In the genomic region with DNA sequence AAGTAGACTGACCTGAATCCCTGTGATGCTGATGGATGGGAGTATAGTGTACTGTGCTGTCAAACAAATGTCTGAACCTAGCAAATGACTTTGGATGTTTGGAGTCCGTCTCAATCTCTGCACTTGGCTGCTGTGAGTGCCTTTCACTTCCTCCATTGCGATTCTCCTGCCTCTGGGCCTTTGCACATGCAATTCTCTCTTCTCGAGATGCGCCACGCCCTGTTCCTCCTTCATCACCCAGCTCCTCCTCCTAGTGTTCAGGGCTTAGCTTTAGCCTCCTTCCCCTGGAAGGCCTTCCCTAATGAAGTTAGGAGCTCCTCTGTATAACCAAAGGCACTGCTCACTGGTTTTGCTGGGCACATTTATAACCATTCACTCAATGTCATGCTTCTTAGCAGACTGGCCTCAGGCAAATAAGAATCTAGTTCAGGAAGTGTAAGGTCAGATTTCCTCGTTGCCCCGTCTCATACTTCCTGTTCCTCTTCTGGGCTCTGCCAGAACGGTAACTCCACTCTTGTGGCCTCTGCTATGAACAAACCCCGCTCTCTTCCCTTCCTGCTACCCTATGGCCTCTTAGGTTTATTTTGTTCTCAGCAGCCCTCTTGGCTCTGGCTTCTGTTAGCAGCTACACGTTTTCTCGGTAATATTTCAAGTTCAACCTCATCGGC, we compare ENCODE assay signal across 13 cellular contexts.
DNase-seq lines count a peak whose midpoint lies in the region; ATAC-seq and TF ChIP-seq lines count a peak whose summit lies in the region.
"Had no signal": no experiment of that assay in that cellular context is flagged by ENCODE, and none has a peak within 500 bp of the region (broad histone marks: within the 10 kb centered on the region; RNA-seq: fewer than 3 reads in every experiment).

No MANE protein-coding gene starts in this region.

- TF ChIP-seq POLR2A in upper lobe of left lung (IDR thresholded peaks at IDR 0.05) = no peak

- H3K4me2 ChIP-seq in smooth muscle cell = no peak overlapping the region

- H3K4me1 ChIP-seq in upper lobe of left lung (peaks cover 3 to 11% (median 7%) of the 10 kb centered on the region in 4 donors), smooth muscle cell (ENCODE audit: low read depth) (no peaks in the 10 kb centered on the region)
- H3K4me1 ChIP-seq: body of pancreas, prostate gland had no signal

- no peaks in the 10 kb centered on the region for H4K20me1 ChIP-seq in smooth muscle cell (ENCODE audit: low read depth)

- H3K36me3 Mint-ChIP-seq in activated naive CD4-positive, alpha-beta T cell treated with anti-CD3 and anti-CD28 coated beads, Interleukin-2, amount 50 U/mL, for 24 hours = peaks cover 14% of the 10 kb centered on the region

- peak; percentile 55 for ATAC-seq in Right ventricle myocardium superior (ENCODE audit: poor library complexity)
- ATAC-seq in upper lobe of left lung (ENCODE audit: low FRiP score in 2 of 2) = peak; percentile 79 to 80
- ATAC-seq: body of pancreas had no signal

- H3K27ac Mint-ChIP-seq in activated naive CD4-positive, alpha-beta T cell treated with anti-CD3 and anti-CD28 coated beads, Interleukin-2, amount 50 U/mL, for 24 hours = peak overlapping the region; percentile 80

- DNase-seq in activated naive CD4-positive, alpha-beta T cell (lab: John Stamatoyannopoulos, UW) = no peak
- DNase-seq in SIG-M5 treated with dmso at 0.1 percent for 504 hours (lab: John Stamatoyannopoulos, UW; ENCODE audit: unreplicated experiment) (peak; percentile 88), Right ventricle myocardium superior (peak; percentile 53), upper lobe of left lung (peak in 1 of 2 donors; percentile 50), DMS 273 (lab: John Stamatoyannopoulos, UW; ENCODE audit: unreplicated experiment) (no peak), hippocampal formation (lab: John Stamatoyannopoulos, UW) (no peak), smooth muscle cell (lab: John Stamatoyannopoulos, UW; ENCODE audit: unreplicated experiment) (no peak)
- DNase-seq: hypothalamus, NCI-H187 treated with DMSO at 0.1 percent for 48 hours had no signal

- peaks cover 5% of the 10 kb centered on the region for H3K9me3 Mint-ChIP-seq in activated naive CD4-positive, alpha-beta T cell treated with anti-CD3 and anti-CD28 coated beads, Interleukin-2, amount 50 U/mL, for 24 hours

- no peak overlapping the region for H3K4me3 Mint-ChIP-seq in activated naive CD4-positive, alpha-beta T cell treated with anti-CD3 and anti-CD28 coated beads, Interleukin-2, amount 50 U/mL, for 24 hours

- intact Hi-C loops in Right ventricle myocardium superior (cut with DNase I) = no loop called here

- H3K27ac ChIP-seq in upper lobe of left lung = peak overlapping the region; percentile 32 to 80 (median 69)
- no peak overlapping the region for H3K27ac ChIP-seq in smooth muscle cell (ENCODE audit: low read depth)
- H3K27ac ChIP-seq: prostate gland, VCaP had no signal

- H3K27me3 ChIP-seq in upper lobe of left lung = no peaks in the 10 kb centered on the region
- H3K27me3 ChIP-seq in smooth muscle cell (ENCODE audit: low read depth) = no peaks in the 10 kb centered on the region
- H3K27me3 ChIP-seq: body of pancreas had no signal

- H3K9me3 ChIP-seq in upper lobe of left lung (no peaks in the 10 kb centered on the region), smooth muscle cell (replicated peaks; ENCODE audit: low read depth) (no peaks in the 10 kb centered on the region)
- H3K9me3 ChIP-seq: body of pancreas, prostate gland had no signal

- WGBS in upper lobe of left lung, 2 donors = 53 to 58% methylated on average over 12 of the region's 12 CpGs
- WGBS in smooth muscle cell (ENCODE audit: low lambda C conversion rate) = 93% methylated on average over 12 of the region's 12 CpGs

- no peak overlapping the region for H3K9ac ChIP-seq in smooth muscle cell (ENCODE audit: low read depth)

- H3K79me2 ChIP-seq in smooth muscle cell (ENCODE audit: low read depth) = no peaks in the 10 kb centered on the region

- H3K4me1 Mint-ChIP-seq in activated naive CD4-positive, alpha-beta T cell treated with anti-CD3 and anti-CD28 coated beads, Interleukin-2, amount 50 U/mL, for 24 hours = peaks cover 24% of the 10 kb centered on the region

- no peaks in the 10 kb centered on the region for H3K27me3 Mint-ChIP-seq in activated naive CD4-positive, alpha-beta T cell treated with anti-CD3 and anti-CD28 coated beads, Interleukin-2, amount 50 U/mL, for 24 hours

- TF ChIP-seq CTCF in upper lobe of left lung (IDR thresholded peaks at IDR 0.05) = no peak
- TF ChIP-seq CTCF in smooth muscle cell (IDR thresholded peaks at IDR 0.05; ENCODE audit: borderline replicate concordance, insufficient read depth, poor library complexity, severe bottlenecking) = no peak

- H3F3A ChIP-seq in smooth muscle cell (ENCODE audit: low read depth) = no peaks in the 10 kb centered on the region

- no peak overlapping the region for H2AFZ ChIP-seq in smooth muscle cell (ENCODE audit: low read depth)

- no peak for TF ChIP-seq EP300 in upper lobe of left lung (IDR thresholded peaks at IDR 0.05)

- H3K36me3 ChIP-seq in upper lobe of left lung (no peaks in the 10 kb centered on the region), smooth muscle cell (ENCODE audit: low read depth) (no peaks in the 10 kb centered on the region)
- H3K36me3 ChIP-seq: prostate gland had no signal

- H3K4me3 ChIP-seq in upper lobe of left lung (no peak overlapping the region), smooth muscle cell (no peak overlapping the region)
- H3K4me3 ChIP-seq: body of pancreas, prostate gland had no signal

Comparison
In these comparisons a context has a peak if more than half of its experiments do, and no peak if none do; other contexts are left out.
1. DNase-seq: peak in SIG-M5 treated with dmso at 0.1 percent for 504 hours (single experiment) and Right ventricle myocardium superior (single experiment); none in activated naive CD4-positive, alpha-beta T cell (0 of 4), DMS 273 (single experiment), hippocampal formation (0 of 2) and smooth muscle cell (single experiment).